Comparison of ENCODE assay signal across 9 cellular contexts in the genomic region with DNA sequence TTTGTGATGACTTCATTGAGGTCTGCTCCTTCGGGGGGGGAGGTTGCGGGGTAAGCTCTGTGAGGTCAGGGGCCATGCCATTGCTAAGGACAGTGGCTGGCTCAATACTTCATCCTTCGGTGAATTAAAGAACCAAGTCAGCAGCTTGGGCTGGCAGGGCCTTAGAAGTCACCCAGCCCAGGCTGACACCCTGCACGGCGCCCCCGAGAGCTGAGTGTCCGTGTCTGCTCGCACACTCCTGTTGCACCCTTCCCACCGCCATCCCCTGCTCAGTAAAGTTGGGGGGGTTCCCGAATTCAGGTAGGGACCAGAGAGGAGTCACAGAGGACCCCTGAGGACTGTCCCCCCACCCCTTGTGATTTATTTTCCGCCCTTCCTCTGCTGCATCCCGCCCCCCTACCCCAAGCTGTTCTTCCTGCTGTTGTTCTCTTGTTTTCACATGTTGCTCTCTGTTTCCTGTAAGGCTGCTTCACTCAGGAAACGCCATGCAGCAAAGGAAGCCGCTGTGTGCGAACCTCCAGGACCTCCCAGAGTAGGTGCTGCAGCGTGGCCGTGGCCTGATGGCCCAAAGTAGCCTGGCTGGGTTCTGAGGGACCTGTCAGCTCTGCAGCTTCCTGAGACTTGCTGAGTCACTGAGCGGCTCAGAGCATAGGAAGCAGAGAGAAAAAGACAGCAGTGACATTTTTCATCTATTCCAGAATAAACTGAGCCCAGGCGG. TPM values are rescaled to one million over a fixed set of nuclear protein-coding genes. Genes with fewer than 3 reads are reported as not detected.
A peak's percentile ranks its signal among the peaks of the same experiment; 100 is the strongest.
DNase-seq lines count a peak whose midpoint lies in the region; ATAC-seq lines count a peak whose summit lies in the region.
"Had no signal": no experiment of that assay in that cellular context is flagged by ENCODE, and none has a peak within 500 bp of the region (broad histone marks: within the 10 kb centered on the region; RNA-seq: fewer than 3 reads in every experiment).

No MANE protein-coding gene starts in this region.

- DNase-seq in NCI-H460 (ENCODE audit: extremely low read depth, low read depth) (peak; percentile 45), activated T-helper 1 cell treated with Interleukin-2 at 50 U/mL for 16 hours (ENCODE audit: low read depth) (peak; percentile 24), left kidney (ENCODE audit: low read depth, low spot score) (peak; percentile 33), NCI-H1417 (lab: John Stamatoyannopoulos, UW) (no peak), germinal center (ENCODE audit: low spot score) (no peak), ureter (ENCODE audit: low spot score) (no peak)

- H3K9me3 Mint-ChIP-seq in stimulated activated naive CD8-positive, alpha-beta T cell treated with anti-CD3 and anti-CD28 coated beads, Interleukin-15, Interleukin-2, amounts not matched to agents 100 ng/mL and 50 ng/mL, for 24 hours: no peaks in the 10 kb centered on the region

- H3K27me3 Mint-ChIP-seq in stimulated activated naive CD8-positive, alpha-beta T cell treated with anti-CD3 and anti-CD28 coated beads, Interleukin-15, Interleukin-2, amounts not matched to agents 100 ng/mL and 50 ng/mL, for 24 hours: no peaks in the 10 kb centered on the region

- H3K4me3 Mint-ChIP-seq in stimulated activated naive CD8-positive, alpha-beta T cell treated with anti-CD3 and anti-CD28 coated beads, Interleukin-15, Interleukin-2, amounts not matched to agents 100 ng/mL and 50 ng/mL, for 24 hours: peak overlapping the region; percentile 71

- H3K4me1 Mint-ChIP-seq in stimulated activated naive CD8-positive, alpha-beta T cell treated with anti-CD3 and anti-CD28 coated beads, Interleukin-15, Interleukin-2, amounts not matched to agents 100 ng/mL and 50 ng/mL, for 24 hours (ENCODE audit: low read depth): peaks cover 36% of the 10 kb centered on the region

- ATAC-seq in GM21381 (IDR thresholded peaks at IDR 0.05; ENCODE audit: unreplicated experiment): no peak

- peak overlapping the region; percentile 97 for H3K27ac Mint-ChIP-seq in stimulated activated naive CD8-positive, alpha-beta T cell treated with anti-CD3 and anti-CD28 coated beads, Interleukin-15, Interleukin-2, amounts not matched to agents 100 ng/mL and 50 ng/mL, for 24 hours

- no peaks in the 10 kb centered on the region for H3K36me3 Mint-ChIP-seq in stimulated activated naive CD8-positive, alpha-beta T cell treated with anti-CD3 and anti-CD28 coated beads, Interleukin-15, Interleukin-2, amounts not matched to agents 100 ng/mL and 50 ng/mL, for 24 hours (ENCODE audit: low read depth)

RNA-seq across cellular contexts. Expression of gene EFCC1, which starts 14.4 kb away (rescaled TPM):
- total RNA-seq in NCI-H460 (2014; rRNA removed; shearing (Covaris generic)): not detected in 2 replicates
- polyA plus RNA-seq in NCI-H460 (2014; cell fraction: nucleus; rRNA removed): not detected in 2 replicates
- total RNA-seq in ureter: 2.1 TPM
- total RNA-seq: renal cortical epithelial cell had no signal

RNA-seq across cellular contexts. Expression of gene CFAP92, which starts 21.7 kb away (rescaled TPM):
- 0.42 TPM in 1 of 2 replicates, not detected in the other for total RNA-seq in NCI-H460 (2014; rRNA removed; shearing (Covaris generic))
- polyA plus RNA-seq in NCI-H460 (2014; cell fraction: nucleus; rRNA removed): 0.58 TPM in 1 of 2 replicates, not detected in the other
- 2.1 TPM for total RNA-seq in ureter

RNA-seq across cellular contexts. Expression of gene GP9, which starts 45.0 kb away (rescaled TPM):
- not detected in 2 replicates for total RNA-seq in NCI-H460 (2014; rRNA removed; shearing (Covaris generic))
- not detected in 2 replicates for polyA plus RNA-seq in NCI-H460 (2014; cell fraction: nucleus; rRNA removed)
- total RNA-seq in ureter: not detected
- total RNA-seq: renal cortical epithelial cell had no signal

Comparison
In these comparisons a context has a peak if more than half of its experiments do, and no peak if none do; other contexts are left out.
1. DNase-seq: peak in NCI-H460 (single experiment), activated T-helper 1 cell treated with Interleukin-2 at 50 U/mL for 16 hours (single experiment) and left kidney (single experiment); none in NCI-H1417 (0 of 3), germinal center (single experiment) and ureter (single experiment).